Comparison of ENCODE assay signal across 19 cellular contexts in genomic region chr7:55026086-55026790, GRCh38. TPM values are rescaled to one million over a fixed set of nuclear protein-coding genes. Genes with fewer than 3 reads are reported as not detected.
DNase-seq lines count a peak whose midpoint lies in the region; TF ChIP-seq lines count a peak whose summit lies in the region.
"Had no signal": no experiment of that assay in that cellular context is flagged by ENCODE, and none has a peak within 500 bp of the region (broad histone marks: within the 10 kb centered on the region; RNA-seq: fewer than 3 reads in every experiment).

No MANE protein-coding gene starts in this region.

- H2BK15ac ChIP-seq in H9 (ENCODE audit: low read depth, low read length): no peak overlapping the region

- no peak overlapping the region for H4K8ac ChIP-seq in H9 (replicated peaks; ENCODE audit: insufficient read length, low read depth, low read length)

- CTCF ChIA-PET in CD8-positive, alpha-beta memory T cell (lab: Charles Lee): no interaction called here

- H3K14ac ChIP-seq in H9 (ENCODE audit: insufficient read depth, low read length): no peak overlapping the region

- H2AFZ ChIP-seq in H9 (ENCODE audit: low read length): no peak overlapping the region

- H3K9me3 Mint-ChIP-seq in HFFc6: no peaks in the 10 kb centered on the region
- H3K9me3 Mint-ChIP-seq in CD8-positive, alpha-beta memory T cell: no peaks in the 10 kb centered on the region
- no peaks in the 10 kb centered on the region for H3K9me3 Mint-ChIP-seq in H9
- H3K9me3 Mint-ChIP-seq: activated naive CD4-positive, alpha-beta T cell treated with anti-CD3 and anti-CD28 coated beads, Interleukin-2, amount 10 ng/mL, durations not matched to agents 7 days and 5 days; stimulated activated memory B cell treated with anti-CD40 and anti-IgM and Interleukin-4, amounts not matched to agents 10 μg/mL and 1 μg/mL and 100 μg/mL, for 72 hours had no signal

- POLR2A ChIA-PET in CD8-positive, alpha-beta memory T cell (lab: Charles Lee): no interaction called here

- no peak overlapping the region for H3K4me3 ChIP-seq in coronary artery
- H3K4me3 ChIP-seq in muscle layer of colon (ENCODE audit: low read depth in 1 of 2, low read length in 2 of 2): no peak overlapping the region
- no peak overlapping the region for H3K4me3 ChIP-seq in tibial artery
- no peak overlapping the region for H3K4me3 ChIP-seq in CD8-positive, alpha-beta memory T cell (ENCODE audit: low read length)
- H3K4me3 ChIP-seq in effector memory CD4-positive, alpha-beta T cell (ENCODE audit: insufficient read depth, low read depth, low read length, poor library complexity, severe bottlenecking): no peak overlapping the region
- H3K4me3 ChIP-seq: cardiac muscle cell, K562, SK-N-MC had no signal

- H4K5ac ChIP-seq in H9 (ENCODE audit: insufficient read length, low read depth, low read length): no peak overlapping the region

- no peaks in the 10 kb centered on the region for H4K20me1 ChIP-seq in H9 (ENCODE audit: control insufficient read depth, insufficient read depth, insufficient read length)

- no peak overlapping the region for H2BK5ac ChIP-seq in H9 (ENCODE audit: insufficient read length, low read length)

- H3K9ac ChIP-seq in muscle layer of colon (ENCODE audit: low read length) (no peak overlapping the region), H9 (ENCODE audit: extremely low read depth, insufficient read length, low read length) (no peak overlapping the region)

- peaks cover 94% of the 10 kb centered on the region for H3K4me1 Mint-ChIP-seq in HFFc6 (ENCODE audit: low read depth)
- H3K4me1 Mint-ChIP-seq in CD8-positive, alpha-beta memory T cell: no peaks in the 10 kb centered on the region
- H3K4me1 Mint-ChIP-seq in H9: no peaks in the 10 kb centered on the region
- H3K4me1 Mint-ChIP-seq: activated CD8-positive, alpha-beta memory T cell treated with anti-CD3 and anti-CD28 coated beads, Interleukin-2, amount 10 ng/mL, durations not matched to agents 7 days and 5 days; activated naive CD4-positive, alpha-beta T cell treated with anti-CD3 and anti-CD28 coated beads, Interleukin-2, amount 10 ng/mL, durations not matched to agents 7 days and 5 days; naive thymus-derived CD4-positive, alpha-beta T cell; stimulated activated memory B cell treated with anti-CD40 and anti-IgM and Interleukin-4, amounts not matched to agents 10 μg/mL and 1 μg/mL and 100 μg/mL, for 72 hours had no signal

- H3K4me1 ChIP-seq in muscle layer of colon (ENCODE audit: insufficient read depth, low read length): peaks cover 51% of the 10 kb centered on the region
- H3K4me1 ChIP-seq in tibial artery: peaks cover 0 to 95% (median 64%) of the 10 kb centered on the region in 4 donors
- no peaks in the 10 kb centered on the region for H3K4me1 ChIP-seq in CD8-positive, alpha-beta memory T cell (ENCODE audit: insufficient read depth, low read length)
- H3K4me1 ChIP-seq in effector memory CD4-positive, alpha-beta T cell (ENCODE audit: control insufficient read depth, insufficient read depth, low read length, poor library complexity, severe bottlenecking): no peaks in the 10 kb centered on the region
- H3K4me1 ChIP-seq in H9 (ENCODE audit: insufficient read depth, low read length): no peaks in the 10 kb centered on the region

- H3K4me2 ChIP-seq in H9 (ENCODE audit: insufficient read depth, insufficient read length, low read length): no peak overlapping the region

- H2BK20ac ChIP-seq in H9 (ENCODE audit: low read depth, low read length, poor library complexity, severe bottlenecking): no peak overlapping the region

- H3K4ac ChIP-seq in H9 (ENCODE audit: low read depth, low read length): no peak overlapping the region

- H4K91ac ChIP-seq in H9 (ENCODE audit: insufficient read length, low read depth, low read length): no peak overlapping the region

- H3K23ac ChIP-seq in H9 (ENCODE audit: insufficient read length, low read depth, low read length): no peak overlapping the region

- H3K27ac ChIP-seq in coronary artery: peak overlapping the region; percentile 62 to 76
- H3K27ac ChIP-seq in muscle layer of colon (ENCODE audit: low read depth, low read length): peak overlapping the region; percentile 37
- peak overlapping the region; percentile 59 to 93 for H3K27ac ChIP-seq in tibial artery
- no peak overlapping the region for H3K27ac ChIP-seq in CD8-positive, alpha-beta memory T cell (ENCODE audit: low read depth, low read length)
- no peak overlapping the region for H3K27ac ChIP-seq in effector memory CD4-positive, alpha-beta T cell (ENCODE audit: insufficient read depth, low read length, poor library complexity, severe bottlenecking)
- H3K27ac ChIP-seq in H9 (ENCODE audit: insufficient read length, low read depth, low read length): no peak overlapping the region
- H3K27ac ChIP-seq: cardiac muscle cell, SK-N-MC had no signal

- intact Hi-C loops in tibial artery (cut with DNase I; ENCODE audit: low total_unique reads): no loop called here

- H3K79me1 ChIP-seq in H9 (ENCODE audit: insufficient read depth, low read depth, low read length, poor library complexity, severe bottlenecking): no peaks in the 10 kb centered on the region

- H2AK5ac ChIP-seq in H9 (ENCODE audit: insufficient read length, low read length): no peak overlapping the region

- no peaks in the 10 kb centered on the region for H3K23me2 ChIP-seq in H9 (ENCODE audit: insufficient read length, low read depth, low read length, poor library complexity, severe bottlenecking)

- no peak overlapping the region for H3K56ac ChIP-seq in H9 (ENCODE audit: insufficient read length, low read depth, low read length)

- peak overlapping the region; percentile 94 for H3K27ac Mint-ChIP-seq in HFFc6
- no peak overlapping the region for H3K27ac Mint-ChIP-seq in CD8-positive, alpha-beta memory T cell
- no peak overlapping the region for H3K27ac Mint-ChIP-seq in H9
- H3K27ac Mint-ChIP-seq: activated CD8-positive, alpha-beta memory T cell treated with anti-CD3 and anti-CD28 coated beads, Interleukin-2, amount 10 ng/mL, durations not matched to agents 7 days and 5 days; activated naive CD4-positive, alpha-beta T cell treated with anti-CD3 and anti-CD28 coated beads, Interleukin-2, amount 10 ng/mL, durations not matched to agents 7 days and 5 days; stimulated activated memory B cell treated with anti-CD40 and anti-IgM and Interleukin-4, amounts not matched to agents 10 μg/mL and 1 μg/mL and 100 μg/mL, for 72 hours had no signal

- no peaks in the 10 kb centered on the region for H3K79me2 ChIP-seq in H9 (ENCODE audit: insufficient read depth, low read length)

- peaks cover 5% of the 10 kb centered on the region for H3K36me3 ChIP-seq in muscle layer of colon (ENCODE audit: insufficient read depth, low read length)
- no peaks in the 10 kb centered on the region for H3K36me3 ChIP-seq in tibial artery
- H3K36me3 ChIP-seq in CD8-positive, alpha-beta memory T cell (ENCODE audit: insufficient read depth, low read length): no peaks in the 10 kb centered on the region
- H3K36me3 ChIP-seq in effector memory CD4-positive, alpha-beta T cell (ENCODE audit: control insufficient read depth, insufficient read depth, low read length): no peaks in the 10 kb centered on the region
- H3K36me3 ChIP-seq: cardiac muscle cell had no signal

- H2BK12ac ChIP-seq in H9 (ENCODE audit: insufficient read length, low read depth, low read length): no peak overlapping the region

- H3K9me3 ChIP-seq in muscle layer of colon (ENCODE audit: low read length) (no peaks in the 10 kb centered on the region), tibial artery (no peaks in the 10 kb centered on the region), H9 (ENCODE audit: control insufficient read depth, low read depth, low read length) (no peaks in the 10 kb centered on the region)
- no peaks in the 10 kb centered on the region for H3K9me3 ChIP-seq in CD8-positive, alpha-beta memory T cell (ENCODE audit: low read length)
- no peaks in the 10 kb centered on the region for H3K9me3 ChIP-seq in effector memory CD4-positive, alpha-beta T cell (ENCODE audit: control insufficient read depth, low read length)

- H3K36me3 Mint-ChIP-seq in HFFc6 (ENCODE audit: low read depth): peaks cover 38% of the 10 kb centered on the region
- H3K36me3 Mint-ChIP-seq in CD8-positive, alpha-beta memory T cell: no peaks in the 10 kb centered on the region
- no peaks in the 10 kb centered on the region for H3K36me3 Mint-ChIP-seq in H9 (ENCODE audit: insufficient read depth in 1 of 3, low read depth in 3 of 3)
- H3K36me3 Mint-ChIP-seq: activated CD8-positive, alpha-beta memory T cell treated with anti-CD3 and anti-CD28 coated beads, Interleukin-2, amount 10 ng/mL, durations not matched to agents 7 days and 5 days; activated naive CD4-positive, alpha-beta T cell treated with anti-CD3 and anti-CD28 coated beads, Interleukin-2, amount 10 ng/mL, durations not matched to agents 7 days and 5 days; stimulated activated memory B cell treated with anti-CD40 and anti-IgM and Interleukin-4, amounts not matched to agents 10 μg/mL and 1 μg/mL and 100 μg/mL, for 72 hours had no signal

- TF ChIP-seq CTCF in HFFc6 (IDR thresholded peaks at IDR 0.05) (no peak), coronary artery (IDR thresholded peaks at IDR 0.05) (no peak), tibial artery (IDR thresholded peaks at IDR 0.05) (no peak), H9 (conservative IDR thresholded peaks at IDR 0.05) (no peak)

- no peak overlapping the region for H3K18ac ChIP-seq in H9 (ENCODE audit: insufficient read length, low read depth, low read length)

- no CpG with 5 or more reads among the region's 11 CpGs for WGBS in H9 (ENCODE audit: extremely low coverage, insufficient read length, low lambda C conversion rate)

- H2BK120ac ChIP-seq in H9 (ENCODE audit: low read depth, low read length, poor library complexity, severe bottlenecking): no peak overlapping the region

- H3K27me3 ChIP-seq in muscle layer of colon (ENCODE audit: control insufficient read depth in 1 of 2, insufficient read depth in 2 of 2, low read length in 2 of 2): no peaks in the 10 kb centered on the region
- no peaks in the 10 kb centered on the region for H3K27me3 ChIP-seq in tibial artery
- no peaks in the 10 kb centered on the region for H3K27me3 ChIP-seq in CD8-positive, alpha-beta memory T cell (ENCODE audit: insufficient read depth, low read length, poor library complexity, severe bottlenecking)
- peaks cover 6% of the 10 kb centered on the region for H3K27me3 ChIP-seq in effector memory CD4-positive, alpha-beta T cell (replicated peaks; ENCODE audit: control insufficient read depth, insufficient read depth, low read length, poor library complexity, severe bottlenecking)
- no peaks in the 10 kb centered on the region for H3K27me3 ChIP-seq in H9 (ENCODE audit: insufficient read depth, low read length)

- H3T11ph ChIP-seq in H9 (ENCODE audit: low read length): no peak overlapping the region

- H3K4me3 Mint-ChIP-seq in HFFc6: peak overlapping the region; percentile 69
- no peak overlapping the region for H3K4me3 Mint-ChIP-seq in CD8-positive, alpha-beta memory T cell
- no peak overlapping the region for H3K4me3 Mint-ChIP-seq in H9
- H3K4me3 Mint-ChIP-seq: activated CD8-positive, alpha-beta memory T cell treated with anti-CD3 and anti-CD28 coated beads, Interleukin-2, amount 10 ng/mL, durations not matched to agents 7 days and 5 days; activated naive CD4-positive, alpha-beta T cell treated with anti-CD3 and anti-CD28 coated beads, Interleukin-2, amount 10 ng/mL, durations not matched to agents 7 days and 5 days; naive thymus-derived CD4-positive, alpha-beta T cell; stimulated activated memory B cell treated with anti-CD40 and anti-IgM and Interleukin-4, amounts not matched to agents 10 μg/mL and 1 μg/mL and 100 μg/mL, for 72 hours had no signal

- DNase-seq in HFFc6 (no peak), coronary artery (ENCODE audit: low spot score) (no peak), tibial artery (no peak), H9 (no peak)
- DNase-seq in CD8-positive, alpha-beta memory T cell: no peak
- no peak for DNase-seq in activated CD4-positive, alpha-beta T cell treated with anti-CD3 and anti-CD28 coated beads, Interleukin-2, amount 50 U/mL, for 1 hour
- DNase-seq in effector memory CD4-positive, alpha-beta T cell: no peak
- DNase-seq: activated CD8-positive, alpha-beta memory T cell treated with anti-CD3 and anti-CD28 coated beads, Interleukin-2, amount 10 ng/mL, durations not matched to agents 7 days and 5 days; activated naive CD4-positive, alpha-beta T cell treated with anti-CD3 and anti-CD28 coated beads, Interleukin-2, amount 10 ng/mL, durations not matched to agents 7 days and 5 days; DMS53; naive thymus-derived CD4-positive, alpha-beta T cell; NCI-H1105; NCI-H2171 treated with DMSO at 0.1 percent for 48 hours; retina had no signal

- H3K27me3 Mint-ChIP-seq in HFFc6 (ENCODE audit: insufficient read depth) (peaks cover 1% of the 10 kb centered on the region), H9 (ENCODE audit: low read depth) (peaks cover 19% of the 10 kb centered on the region)
- peaks cover 13 to 32% of the 10 kb centered on the region in 2 donors for H3K27me3 Mint-ChIP-seq in CD8-positive, alpha-beta memory T cell

RNA-seq across cellular contexts. Expression of gene EGFR, which starts 7.4 kb away (rescaled TPM):
- total RNA-seq in HFFc6 (2021; fragmentation: NEBNext Ultra II Directional; extraction: Animal tissue kit (Norgen Biotek cat#: 25700)): 10 to 100 TPM; 69.9 to 87.2 (median 77.0) TPM
- not detected for total RNA-seq in CD8-positive, alpha-beta memory T cell
- polyA plus RNA-seq in CD8-positive, alpha-beta memory T cell: not detected
- 3.1 and 3.3 TPM in 2 replicates for total RNA-seq in H9 (2021)
- total RNA-seq: activated CD8-positive, alpha-beta memory T cell treated with anti-CD3 and anti-CD28 coated beads, Interleukin-2, amount 10 ng/mL, durations not matched to agents 7 days and 5 days had no signal
- polyA plus RNA-seq: K562; naive thymus-derived CD4-positive, alpha-beta T cell had no signal

Comparison
In these comparisons a context has a peak if more than half of its experiments do, and no peak if none do; other contexts are left out.
1. H3K27ac ChIP-seq: peak in coronary artery (2 of 2), muscle layer of colon (single experiment) and tibial artery (2 of 2); none in CD8-positive, alpha-beta memory T cell (single experiment), effector memory CD4-positive, alpha-beta T cell (single experiment) and H9 (single experiment).
2. RNA of gene EGFR, which starts 7.4 kb away (total RNA-seq): 69.9 to 87.2 TPM in HFFc6; 3.1 to 3.3 TPM in H9 and not detected in CD8-positive, alpha-beta memory T cell; every median in the first group is over 10 times any median in the second.